1 cellular context compared by ENCODE assay signal in the genomic region with DNA sequence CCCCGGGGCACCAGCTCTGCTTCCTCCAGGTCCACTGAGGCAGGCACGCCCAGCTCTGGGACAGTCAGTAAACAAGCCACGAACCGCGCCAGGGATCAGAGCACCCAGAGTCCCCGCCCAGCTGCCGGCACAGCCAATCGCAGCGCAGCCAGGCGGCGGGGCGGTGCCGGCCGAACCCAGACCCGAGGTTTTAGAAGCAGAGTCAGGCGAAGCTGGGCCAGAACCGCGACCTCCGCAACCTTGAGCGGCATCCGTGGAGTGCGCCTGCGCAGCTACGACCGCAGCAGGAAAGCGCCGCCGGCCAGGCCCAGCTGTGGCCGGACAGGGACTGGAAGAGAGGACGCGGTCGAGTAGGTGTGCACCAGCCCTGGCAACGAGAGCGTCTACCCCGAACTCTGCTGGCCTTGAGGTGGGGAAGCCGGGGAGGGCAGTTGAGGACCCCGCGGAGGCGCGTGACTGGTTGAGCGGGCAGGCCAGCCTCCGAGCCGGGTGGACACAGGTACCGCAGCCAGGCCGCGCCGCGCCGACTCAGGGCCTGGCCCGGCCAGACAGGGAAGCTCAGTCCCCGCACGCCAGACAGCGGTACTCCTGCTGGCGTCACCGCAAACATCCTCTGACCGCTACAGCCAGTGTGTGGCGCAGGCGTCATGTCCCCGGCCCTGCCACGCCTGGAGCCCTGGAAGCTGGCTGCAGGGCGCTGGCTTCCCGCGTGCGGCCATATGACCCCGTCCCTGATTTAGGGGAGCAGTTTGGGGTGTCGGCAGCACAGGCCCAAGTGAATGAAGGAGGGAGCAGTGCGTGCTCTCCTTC.
TF ChIP-seq lines count a peak whose summit lies in the region.

A gene (plus strand): TSS at position 220 of the 810 bp plus-strand sequence. CDS start 1,485 bp downstream, outside the sequence.

TF ChIP-seq in HepG2, 621 proteins besides CTCF, POLR2A, EP300 and RAD21 (continued from another document and continues in another):
- TF ChIP-seq, protein P1, sequence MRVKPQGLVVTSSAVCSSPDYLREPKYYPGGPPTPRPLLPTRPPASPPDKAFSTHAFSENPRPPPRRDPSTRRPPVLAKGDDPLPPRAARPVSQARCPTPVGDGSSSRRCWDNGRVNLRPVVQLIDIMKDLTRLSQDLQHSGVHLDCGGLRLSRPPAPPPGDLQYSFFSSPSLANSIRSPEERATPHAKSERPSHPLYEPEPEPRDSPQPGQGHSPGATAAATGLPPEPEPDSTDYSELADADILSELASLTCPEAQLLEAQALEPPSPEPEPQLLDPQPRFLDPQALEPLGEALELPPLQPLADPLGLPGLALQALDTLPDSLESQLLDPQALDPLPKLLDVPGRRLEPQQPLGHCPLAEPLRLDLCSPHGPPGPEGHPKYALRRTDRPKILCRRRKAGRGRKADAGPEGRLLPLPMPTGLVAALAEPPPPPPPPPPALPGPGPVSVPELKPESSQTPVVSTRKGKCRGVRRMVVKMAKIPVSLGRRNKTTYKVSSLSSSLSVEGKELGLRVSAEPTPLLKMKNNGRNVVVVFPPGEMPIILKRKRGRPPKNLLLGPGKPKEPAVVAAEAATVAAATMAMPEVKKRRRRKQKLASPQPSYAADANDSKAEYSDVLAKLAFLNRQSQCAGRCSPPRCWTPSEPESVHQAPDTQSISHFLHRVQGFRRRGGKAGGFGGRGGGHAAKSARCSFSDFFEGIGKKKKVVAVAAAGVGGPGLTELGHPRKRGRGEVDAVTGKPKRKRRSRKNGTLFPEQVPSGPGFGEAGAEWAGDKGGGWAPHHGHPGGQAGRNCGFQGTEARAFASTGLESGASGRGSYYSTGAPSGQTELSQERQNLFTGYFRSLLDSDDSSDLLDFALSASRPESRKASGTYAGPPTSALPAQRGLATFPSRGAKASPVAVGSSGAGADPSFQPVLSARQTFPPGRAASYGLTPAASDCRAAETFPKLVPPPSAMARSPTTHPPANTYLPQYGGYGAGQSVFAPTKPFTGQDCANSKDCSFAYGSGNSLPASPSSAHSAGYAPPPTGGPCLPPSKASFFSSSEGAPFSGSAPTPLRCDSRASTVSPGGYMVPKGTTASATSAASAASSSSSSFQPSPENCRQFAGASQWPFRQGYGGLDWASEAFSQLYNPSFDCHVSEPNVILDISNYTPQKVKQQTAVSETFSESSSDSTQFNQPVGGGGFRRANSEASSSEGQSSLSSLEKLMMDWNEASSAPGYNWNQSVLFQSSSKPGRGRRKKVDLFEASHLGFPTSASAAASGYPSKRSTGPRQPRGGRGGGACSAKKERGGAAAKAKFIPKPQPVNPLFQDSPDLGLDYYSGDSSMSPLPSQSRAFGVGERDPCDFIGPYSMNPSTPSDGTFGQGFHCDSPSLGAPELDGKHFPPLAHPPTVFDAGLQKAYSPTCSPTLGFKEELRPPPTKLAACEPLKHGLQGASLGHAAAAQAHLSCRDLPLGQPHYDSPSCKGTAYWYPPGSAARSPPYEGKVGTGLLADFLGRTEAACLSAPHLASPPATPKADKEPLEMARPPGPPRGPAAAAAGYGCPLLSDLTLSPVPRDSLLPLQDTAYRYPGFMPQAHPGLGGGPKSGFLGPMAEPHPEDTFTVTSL (CRISPR knock-in tag; IDR thresholded peaks at IDR 0.05; ENCODE audit: borderline replicate concordance): peak; percentile 61
- TF ChIP-seq ZNF546 (CRISPR knock-in tag; conservative IDR thresholded peaks at IDR 0.05) (peak; percentile 76; the same call in 1 of the 2 replicates), HCFC1 (IDR thresholded peaks at IDR 0.05; ENCODE audit: low read depth, low read length) (no peak), ZNF792 (CRISPR knock-in tag; IDR thresholded peaks at IDR 0.05) (peak; percentile 77; the same call in 1 of the 2 replicates), PAWR (CRISPR knock-in tag; IDR thresholded peaks at IDR 0.05; ENCODE audit: borderline replicate concordance) (peak; percentile 84; the same call in 1 of the 2 replicates), GABPB1 (CRISPR knock-in tag; IDR thresholded peaks at IDR 0.05) (peak; percentile 82), MAF1 (CRISPR knock-in tag; IDR thresholded peaks at IDR 0.05; ENCODE audit: borderline replicate concordance) (0 out of 2 replicates have a peak, but pooled peaks have one; percentile 66), FOSL1 (CRISPR knock-in tag; IDR thresholded peaks at IDR 0.05; ENCODE audit: borderline replicate concordance) (peak; percentile 49; the same call in 1 of the 2 replicates), NAIF1 (CRISPR knock-in tag; IDR thresholded peaks at IDR 0.05; ENCODE audit: borderline replicate concordance) (peak; percentile 77; the same call in 1 of the 2 replicates), ZNF556 (CRISPR knock-in tag; IDR thresholded peaks at IDR 0.05; ENCODE audit: borderline replicate concordance) (peak; percentile 64; the same call in 1 of the 2 replicates), FOXO1 (CRISPR knock-in tag; IDR thresholded peaks at IDR 0.05) (peak; percentile 25; the same call in 1 of the 2 replicates), KLF16 (CRISPR knock-in tag; IDR thresholded peaks at IDR 0.05) (peak in 1 of 2 experiments; percentile 34; a peak in 1 of 4 replicates), CC2D1A (CRISPR knock-in tag; IDR thresholded peaks at IDR 0.05) (0 out of 2 replicates have a peak, but pooled peaks have one; percentile 62), MXD4 (CRISPR knock-in tag; IDR thresholded peaks at IDR 0.05) (peak; percentile 30), KDM2A (CRISPR knock-in tag; IDR thresholded peaks at IDR 0.05; ENCODE audit: borderline replicate concordance, low read depth) (peak; percentile 90), ZNF563 (CRISPR knock-in tag; IDR thresholded peaks at IDR 0.05) (peak; percentile 74; the same call in 1 of the 2 replicates), SP4 (CRISPR knock-in tag; IDR thresholded peaks at IDR 0.05) (peak; percentile 75; the same call in 1 of the 2 replicates), KLF12 (CRISPR knock-in tag; IDR thresholded peaks at IDR 0.05; ENCODE audit: borderline replicate concordance) (peak; percentile 12; the same call in 1 of the 2 replicates), NFYC (CRISPR knock-in tag; IDR thresholded peaks at IDR 0.05) (peak; percentile 58), ZNF7 (CRISPR knock-in tag; IDR thresholded peaks at IDR 0.05) (no peak), TCF12 (IDR thresholded peaks at IDR 0.05) (no peak), TCF12 (CRISPR knock-in tag; IDR thresholded peaks at IDR 0.05) (no peak), ZNF235 (CRISPR knock-in tag; IDR thresholded peaks at IDR 0.05; ENCODE audit: borderline replicate concordance) (no peak)
- TF ChIP-seq, protein P2, sequence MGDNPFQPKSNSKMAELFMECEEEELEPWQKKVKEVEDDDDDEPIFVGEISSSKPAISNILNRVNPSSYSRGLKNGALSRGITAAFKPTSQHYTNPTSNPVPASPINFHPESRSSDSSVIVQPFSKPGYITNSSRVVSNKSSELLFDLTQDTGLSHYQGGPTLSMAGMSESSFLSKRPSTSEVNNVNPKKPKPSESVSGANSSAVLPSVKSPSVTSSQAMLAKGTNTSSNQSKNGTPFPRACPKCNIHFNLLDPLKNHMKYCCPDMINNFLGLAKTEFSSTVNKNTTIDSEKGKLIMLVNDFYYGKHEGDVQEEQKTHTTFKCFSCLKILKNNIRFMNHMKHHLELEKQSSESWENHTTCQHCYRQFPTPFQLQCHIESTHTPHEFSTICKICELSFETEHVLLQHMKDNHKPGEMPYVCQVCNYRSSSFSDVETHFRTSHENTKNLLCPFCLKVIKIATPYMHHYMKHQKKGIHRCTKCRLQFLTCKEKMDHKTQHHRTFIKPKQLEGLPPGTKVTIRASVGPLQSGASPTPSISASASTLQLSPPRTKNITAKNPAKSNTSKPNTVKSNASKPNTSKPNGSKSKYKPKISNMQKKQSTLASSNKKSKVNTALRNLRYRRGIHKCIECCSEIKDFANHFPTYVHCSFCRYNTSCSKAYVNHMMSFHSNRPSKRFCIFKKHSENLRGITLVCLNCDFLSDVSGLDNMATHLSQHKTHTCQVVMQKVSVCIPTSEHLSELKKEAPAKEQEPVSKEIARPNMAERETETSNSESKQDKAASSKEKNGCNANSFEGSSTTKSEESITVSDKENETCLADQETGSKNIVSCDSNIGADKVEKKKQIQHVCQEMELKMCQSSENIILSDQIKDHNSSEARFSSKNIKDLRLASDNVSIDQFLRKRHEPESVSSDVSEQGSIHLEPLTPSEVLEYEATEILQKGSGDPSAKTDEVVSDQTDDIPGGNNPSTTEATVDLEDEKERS (CRISPR knock-in tag; IDR thresholded peaks at IDR 0.05): peak; percentile 79; the same call in 1 of the 2 replicates
- TF ChIP-seq, protein P3, sequence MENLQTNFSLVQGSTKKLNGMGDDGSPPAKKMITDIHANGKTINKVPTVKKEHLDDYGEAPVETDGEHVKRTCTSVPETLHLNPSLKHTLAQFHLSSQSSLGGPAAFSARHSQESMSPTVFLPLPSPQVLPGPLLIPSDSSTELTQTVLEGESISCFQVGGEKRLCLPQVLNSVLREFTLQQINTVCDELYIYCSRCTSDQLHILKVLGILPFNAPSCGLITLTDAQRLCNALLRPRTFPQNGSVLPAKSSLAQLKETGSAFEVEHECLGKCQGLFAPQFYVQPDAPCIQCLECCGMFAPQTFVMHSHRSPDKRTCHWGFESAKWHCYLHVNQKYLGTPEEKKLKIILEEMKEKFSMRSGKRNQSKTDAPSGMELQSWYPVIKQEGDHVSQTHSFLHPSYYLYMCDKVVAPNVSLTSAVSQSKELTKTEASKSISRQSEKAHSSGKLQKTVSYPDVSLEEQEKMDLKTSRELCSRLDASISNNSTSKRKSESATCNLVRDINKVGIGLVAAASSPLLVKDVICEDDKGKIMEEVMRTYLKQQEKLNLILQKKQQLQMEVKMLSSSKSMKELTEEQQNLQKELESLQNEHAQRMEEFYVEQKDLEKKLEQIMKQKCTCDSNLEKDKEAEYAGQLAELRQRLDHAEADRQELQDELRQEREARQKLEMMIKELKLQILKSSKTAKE (CRISPR knock-in tag; IDR thresholded peaks at IDR 0.05; ENCODE audit: borderline replicate concordance): peak; percentile 46; the same call in 1 of the 2 replicates
- TF ChIP-seq, protein P4, sequence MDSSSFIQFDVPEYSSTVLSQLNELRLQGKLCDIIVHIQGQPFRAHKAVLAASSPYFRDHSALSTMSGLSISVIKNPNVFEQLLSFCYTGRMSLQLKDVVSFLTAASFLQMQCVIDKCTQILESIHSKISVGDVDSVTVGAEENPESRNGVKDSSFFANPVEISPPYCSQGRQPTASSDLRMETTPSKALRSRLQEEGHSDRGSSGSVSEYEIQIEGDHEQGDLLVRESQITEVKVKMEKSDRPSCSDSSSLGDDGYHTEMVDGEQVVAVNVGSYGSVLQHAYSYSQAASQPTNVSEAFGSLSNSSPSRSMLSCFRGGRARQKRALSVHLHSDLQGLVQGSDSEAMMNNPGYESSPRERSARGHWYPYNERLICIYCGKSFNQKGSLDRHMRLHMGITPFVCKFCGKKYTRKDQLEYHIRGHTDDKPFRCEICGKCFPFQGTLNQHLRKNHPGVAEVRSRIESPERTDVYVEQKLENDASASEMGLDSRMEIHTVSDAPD (CRISPR knock-in tag; IDR thresholded peaks at IDR 0.05): peak; percentile 76
- TF ChIP-seq, protein P5, sequence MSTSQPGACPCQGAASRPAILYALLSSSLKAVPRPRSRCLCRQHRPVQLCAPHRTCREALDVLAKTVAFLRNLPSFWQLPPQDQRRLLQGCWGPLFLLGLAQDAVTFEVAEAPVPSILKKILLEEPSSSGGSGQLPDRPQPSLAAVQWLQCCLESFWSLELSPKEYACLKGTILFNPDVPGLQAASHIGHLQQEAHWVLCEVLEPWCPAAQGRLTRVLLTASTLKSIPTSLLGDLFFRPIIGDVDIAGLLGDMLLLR (CRISPR knock-in tag; IDR thresholded peaks at IDR 0.05): no peak
- TF ChIP-seq, protein P6, sequence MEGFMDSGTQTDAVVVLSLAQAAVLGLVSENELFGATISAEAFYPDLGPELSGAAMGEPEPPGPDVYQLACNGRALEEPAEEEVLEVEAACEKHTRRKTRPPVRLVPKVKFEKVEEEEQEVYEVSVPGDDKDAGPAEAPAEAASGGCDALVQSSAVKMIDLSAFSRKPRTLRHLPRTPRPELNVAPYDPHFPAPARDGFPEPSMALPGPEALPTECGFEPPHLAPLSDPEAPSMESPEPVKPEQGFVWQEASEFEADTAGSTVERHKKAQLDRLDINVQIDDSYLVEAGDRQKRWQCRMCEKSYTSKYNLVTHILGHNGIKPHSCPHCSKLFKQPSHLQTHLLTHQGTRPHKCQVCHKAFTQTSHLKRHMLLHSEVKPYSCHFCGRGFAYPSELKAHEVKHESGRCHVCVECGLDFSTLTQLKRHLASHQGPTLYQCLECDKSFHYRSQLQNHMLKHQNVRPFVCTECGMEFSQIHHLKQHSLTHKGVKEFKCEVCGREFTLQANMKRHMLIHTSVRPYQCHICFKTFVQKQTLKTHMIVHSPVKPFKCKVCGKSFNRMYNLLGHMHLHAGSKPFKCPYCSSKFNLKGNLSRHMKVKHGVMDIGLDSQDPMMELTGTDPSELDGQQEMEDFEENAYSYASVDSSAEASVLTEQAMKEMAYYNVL (CRISPR knock-in tag; IDR thresholded peaks at IDR 0.05; ENCODE audit: borderline replicate concordance): no peak
- TF ChIP-seq, protein P7, sequence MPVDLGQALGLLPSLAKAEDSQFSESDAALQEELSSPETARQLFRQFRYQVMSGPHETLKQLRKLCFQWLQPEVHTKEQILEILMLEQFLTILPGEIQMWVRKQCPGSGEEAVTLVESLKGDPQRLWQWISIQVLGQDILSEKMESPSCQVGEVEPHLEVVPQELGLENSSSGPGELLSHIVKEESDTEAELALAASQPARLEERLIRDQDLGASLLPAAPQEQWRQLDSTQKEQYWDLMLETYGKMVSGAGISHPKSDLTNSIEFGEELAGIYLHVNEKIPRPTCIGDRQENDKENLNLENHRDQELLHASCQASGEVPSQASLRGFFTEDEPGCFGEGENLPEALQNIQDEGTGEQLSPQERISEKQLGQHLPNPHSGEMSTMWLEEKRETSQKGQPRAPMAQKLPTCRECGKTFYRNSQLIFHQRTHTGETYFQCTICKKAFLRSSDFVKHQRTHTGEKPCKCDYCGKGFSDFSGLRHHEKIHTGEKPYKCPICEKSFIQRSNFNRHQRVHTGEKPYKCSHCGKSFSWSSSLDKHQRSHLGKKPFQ (CRISPR knock-in tag; IDR thresholded peaks at IDR 0.05; ENCODE audit: insufficient replicate concordance): peak; percentile 85
- TF ChIP-seq, protein P8, sequence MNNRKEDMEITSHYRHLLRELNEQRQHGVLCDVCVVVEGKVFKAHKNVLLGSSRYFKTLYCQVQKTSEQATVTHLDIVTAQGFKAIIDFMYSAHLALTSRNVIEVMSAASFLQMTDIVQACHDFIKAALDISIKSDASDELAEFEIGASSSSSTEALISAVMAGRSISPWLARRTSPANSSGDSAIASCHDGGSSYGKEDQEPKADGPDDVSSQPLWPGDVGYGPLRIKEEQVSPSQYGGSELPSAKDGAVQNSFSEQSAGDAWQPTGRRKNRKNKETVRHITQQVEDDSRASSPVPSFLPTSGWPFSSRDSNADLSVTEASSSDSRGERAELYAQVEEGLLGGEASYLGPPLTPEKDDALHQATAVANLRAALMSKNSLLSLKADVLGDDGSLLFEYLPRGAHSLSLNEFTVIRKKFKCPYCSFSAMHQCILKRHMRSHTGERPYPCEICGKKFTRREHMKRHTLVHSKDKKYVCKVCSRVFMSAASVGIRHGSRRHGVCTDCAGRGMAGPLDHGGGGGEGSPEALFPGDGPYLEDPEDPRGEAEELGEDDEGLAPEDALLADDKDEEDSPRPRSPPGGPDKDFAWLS (CRISPR knock-in tag; IDR thresholded peaks at IDR 0.05; ENCODE audit: borderline replicate concordance): no peak
- TF ChIP-seq, protein P9, sequence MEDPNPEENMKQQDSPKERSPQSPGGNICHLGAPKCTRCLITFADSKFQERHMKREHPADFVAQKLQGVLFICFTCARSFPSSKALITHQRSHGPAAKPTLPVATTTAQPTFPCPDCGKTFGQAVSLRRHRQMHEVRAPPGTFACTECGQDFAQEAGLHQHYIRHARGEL (CRISPR knock-in tag; IDR thresholded peaks at IDR 0.05): peak; percentile 23; the same call in 1 of the 2 replicates
